In genomic region chr3:72310028-72310987, GRCh38 we compare ENCODE assay signal across 8 cellular contexts.
A peak's percentile ranks its signal among the peaks of the same experiment; 100 is the strongest.
DNase-seq lines count a peak whose midpoint lies in the region; ATAC-seq and TF ChIP-seq lines count a peak whose summit lies in the region.

No MANE protein-coding gene starts in this region.

- TF ChIP-seq CTCF in GM12864 (IDR thresholded peaks at IDR 0.05; ENCODE audit: low read depth, low read length, missing control alignments), result no peak
- TF ChIP-seq CTCF in nephron (IDR thresholded peaks at IDR 0.05; ENCODE audit: unreplicated experiment in 3 of 3), result no peak

- H3K9me3 Mint-ChIP-seq in nephron, result no peaks in the 10 kb centered on the region

- H3K4me3 ChIP-seq in GM12864 (ENCODE audit: low read depth, low read length), result no peak overlapping the region

- no peak overlapping the region for H3K4me3 Mint-ChIP-seq in nephron

- H3K4me1 Mint-ChIP-seq in nephron, result peaks cover 33% of the 10 kb centered on the region

- peak; percentile 87 for ATAC-seq in GM21360 (IDR thresholded peaks at IDR 0.05; ENCODE audit: unreplicated experiment)
- peak; percentile 82 for ATAC-seq in HG03521 (IDR thresholded peaks at IDR 0.05; ENCODE audit: unreplicated experiment)

- DNase-seq in GM12864 (ENCODE audit: low read depth), result peak; percentile 59
- peak; percentile 54 for DNase-seq in RPMI8226
- DNase-seq in dermis blood vessel endothelial cell, result peak; percentile 94
- DNase-seq in ecto neural progenitor cell (ENCODE audit: low spot score), result no peak
- no peak for DNase-seq in hypothalamus (lab: John Stamatoyannopoulos, UW)

- peaks cover 29% of the 10 kb centered on the region for H3K27me3 Mint-ChIP-seq in nephron (ENCODE audit: low read depth)

- H3K27ac Mint-ChIP-seq in nephron, result peak overlapping the region; percentile 28 to 58 (median 33)

- no peaks in the 10 kb centered on the region for H3K36me3 Mint-ChIP-seq in nephron (ENCODE audit: low read depth)

Comparison
In these comparisons a context has a peak if more than half of its experiments do, and no peak if none do; other contexts are left out.
1. DNase-seq: peak in GM12864 (single experiment), RPMI8226 (single experiment) and dermis blood vessel endothelial cell (single experiment); none in ecto neural progenitor cell (single experiment) and hypothalamus (0 of 51).